In the genomic region with DNA sequence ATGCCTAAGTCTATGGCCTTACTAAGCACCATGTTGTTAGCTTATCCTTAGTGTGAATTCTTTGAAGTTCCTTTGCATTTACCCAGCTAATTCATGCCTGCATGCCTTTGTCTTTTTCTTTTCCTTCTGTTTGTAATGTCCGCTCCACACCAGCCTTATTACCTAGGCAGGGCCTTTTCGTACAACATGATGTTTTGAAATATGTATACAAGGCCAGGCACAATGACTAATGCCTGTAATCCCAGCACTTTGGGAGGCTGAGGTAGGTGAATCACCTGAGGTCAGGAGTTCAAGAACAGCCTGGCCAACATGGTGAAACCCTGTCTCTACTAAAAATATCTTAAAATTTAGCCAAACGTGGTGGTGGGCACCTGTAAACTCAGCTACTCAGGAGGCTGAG, we compare ENCODE assay signal across 15 cellular contexts.
DNase-seq lines count a peak whose midpoint lies in the region; ATAC-seq, FAIRE-seq and TF ChIP-seq lines count a peak whose summit lies in the region.
"Had no signal": no experiment of that assay in that cellular context is flagged by ENCODE, and none has a peak within 500 bp of the region (broad histone marks: within the 10 kb centered on the region; RNA-seq: fewer than 3 reads in every experiment).

No MANE protein-coding gene starts in this region.

- H3K27ac ChIP-seq in mammary epithelial cell (ENCODE audit: insufficient read depth, low read depth, low read length) (no peak overlapping the region), substantia nigra (ENCODE audit: low read depth, low read length, poor library complexity, severe bottlenecking) (no peak overlapping the region)
- H3K27ac ChIP-seq: 22Rv1, GM23248 had no signal

- no peaks in the 10 kb centered on the region for H3K36me3 ChIP-seq in mammary epithelial cell (ENCODE audit: insufficient read depth, low read length)
- no peaks in the 10 kb centered on the region for H3K36me3 ChIP-seq in bronchial epithelial cell (ENCODE audit: control insufficient read depth, insufficient read depth, low read length)

- no peaks in the 10 kb centered on the region for H3K79me2 ChIP-seq in mammary epithelial cell (ENCODE audit: insufficient read depth, low read length)

- no peaks in the 10 kb centered on the region for H4K20me1 ChIP-seq in mammary epithelial cell (ENCODE audit: insufficient read depth, low read length)

- no peak overlapping the region for H3K4me3 Mint-ChIP-seq in MCF 10A (ENCODE audit: unreplicated experiment)
- H3K4me3 Mint-ChIP-seq: CD8-positive, alpha-beta memory T cell had no signal

- H3K9ac ChIP-seq in mammary epithelial cell (ENCODE audit: insufficient read depth, low read length): no peak overlapping the region
- H3K9ac ChIP-seq: GM23248 had no signal

- no peaks in the 10 kb centered on the region for H3K36me3 Mint-ChIP-seq in MCF 10A (ENCODE audit: insufficient read depth, unreplicated experiment)

- no peak overlapping the region for H3K4me3 ChIP-seq in mammary epithelial cell (replicated peaks in 1 of 3; ENCODE audit: insufficient read depth in 1 of 3, low read depth in 2 of 3, low read length in 3 of 3)
- H3K4me3 ChIP-seq in bronchial epithelial cell (ENCODE audit: low read depth, low read length): no peak overlapping the region
- H3K4me3 ChIP-seq: GM12878, GM23248 had no signal

- H3K27me3 Mint-ChIP-seq in MCF 10A (ENCODE audit: insufficient read depth, unreplicated experiment): no peaks in the 10 kb centered on the region
- H3K27me3 Mint-ChIP-seq: CD8-positive, alpha-beta memory T cell had no signal

- H3K27me3 ChIP-seq in mammary epithelial cell (ENCODE audit: insufficient read depth, low read length) (no peaks in the 10 kb centered on the region), bronchial epithelial cell (ENCODE audit: control insufficient read depth, insufficient read depth, low read length) (no peaks in the 10 kb centered on the region)

- no TSS peak for BruUV-seq in MCF 10A (replicated peaks; lab: Mats Ljungman, UMichigan)
- BruUV-seq in mammary epithelial cell (replicated peaks; lab: Mats Ljungman, UMichigan): no TSS peak

- H2AFZ ChIP-seq in mammary epithelial cell (ENCODE audit: low read depth, low read length): no peak overlapping the region
- H2AFZ ChIP-seq: GM23248 had no signal

- no peak for FAIRE-seq in bronchial epithelial cell (lab: Jason Lieb, UNC)
- FAIRE-seq: GM12878, GM18507 had no signal

- H3K9me3 Mint-ChIP-seq in MCF 10A (ENCODE audit: unreplicated experiment): peaks cover 15% of the 10 kb centered on the region

- H3K4me1 Mint-ChIP-seq in MCF 10A (ENCODE audit: insufficient read depth, unreplicated experiment): peaks cover 18% of the 10 kb centered on the region
- H3K4me1 Mint-ChIP-seq: CD8-positive, alpha-beta memory T cell had no signal

- H3K4me1 ChIP-seq in mammary epithelial cell (ENCODE audit: insufficient read depth, low read length): no peaks in the 10 kb centered on the region

- intact Hi-C loops in MCF 10A (cut with micrococcal nuclease) (no loop called here), mammary epithelial cell (cut with micrococcal nuclease) (no loop called here)

- no peak overlapping the region for H3K27ac Mint-ChIP-seq in MCF 10A (ENCODE audit: low read depth, unreplicated experiment)
- H3K27ac Mint-ChIP-seq: CD8-positive, alpha-beta memory T cell had no signal

- 51% methylated on average over 3 of the region's 3 CpGs for WGBS in mammary epithelial cell (ENCODE audit: low coverage, missing lambda C conversion rate)

- peak; percentile 55 for DNase-seq in MCF 10A (ENCODE audit: unreplicated experiment)
- DNase-seq in mammary epithelial cell: no peak
- DNase-seq in bronchial epithelial cell (ENCODE audit: low read depth): peak; percentile 81
- DNase-seq in kidney tubule cell (ENCODE audit: low spot score): peak; percentile 6
- DNase-seq in GF-D8 (lab: John Stamatoyannopoulos, UW): no peak
- no peak for DNase-seq in substantia nigra (lab: John Stamatoyannopoulos, UW)
- DNase-seq: Caco-2; CD8-positive, alpha-beta memory T cell; DND-41; GM23248; H7 had no signal

- H3K9me3 ChIP-seq in mammary epithelial cell (replicated peaks; ENCODE audit: insufficient read depth, low read length): peaks cover 6% of the 10 kb centered on the region
- H3K9me3 ChIP-seq: Caco-2 had no signal

- CTCF ChIA-PET in MCF 10A (lab: Yijun Ruan, JAX): interaction anchor here (0.5 kb wide), 1 partner anchor 522 kb away, joined by 3 read pairs; no protein-coding TSS in a partner anchor
- CTCF ChIA-PET in mammary epithelial cell (lab: Charles Lee; ENCODE audit: low non-redundant PET): no interaction called here

- dilution Hi-C loops in mammary epithelial cell (cut with HindIII; ENCODE audit: low sequenced_read_pairs): no loop called here

- TF ChIP-seq CTCF in MCF 10A (IDR thresholded peaks at IDR 0.05; ENCODE audit: unreplicated experiment) (no peak), mammary epithelial cell (conservative IDR thresholded peaks at IDR 0.05 in 1 of 2, IDR thresholded peaks at IDR 0.05 in 1 of 2; ENCODE audit: extremely low read depth in 1 of 2, insufficient read depth in 1 of 2, low read depth in 1 of 2, low read length in 2 of 2) (no peak), bronchial epithelial cell (IDR thresholded peaks at IDR 0.05; ENCODE audit: insufficient read depth, low read length, severe bottlenecking) (no peak)

- no peak overlapping the region for H3K4me2 ChIP-seq in mammary epithelial cell (ENCODE audit: insufficient read depth, low read depth, low read length)

- ATAC-seq in GM21619 (IDR thresholded peaks at IDR 0.05; ENCODE audit: unreplicated experiment): no peak
- ATAC-seq: GM12878 had no signal

- in situ Hi-C loops in mammary epithelial cell (cut with MboI; ENCODE audit: low sequenced_read_pairs in 2 of 2): no loop called here

- POLR2A ChIA-PET in MCF 10A (lab: Yijun Ruan, JAX): interaction anchor here (0.7 kb wide), 1 partner anchor 808 kb away, joined by 3 read pairs; no protein-coding TSS in a partner anchor

Comparison
In these comparisons a context has a peak if more than half of its experiments do, and no peak if none do; other contexts are left out.
1. DNase-seq: peak in MCF 10A (single experiment), bronchial epithelial cell (single experiment) and kidney tubule cell (single experiment); none in mammary epithelial cell (single experiment), GF-D8 (single experiment) and substantia nigra (0 of 49).